9 cellular contexts compared by ENCODE assay signal in genomic region chr7:1502845-1503244, GRCh38. TPM values are rescaled to one million over a fixed set of nuclear protein-coding genes. Genes with fewer than 3 reads are reported as not detected.
A peak's percentile ranks its signal among the peaks of the same experiment; 100 is the strongest.
DNase-seq lines count a peak whose midpoint lies in the region; ATAC-seq, FAIRE-seq and TF ChIP-seq lines count a peak whose summit lies in the region.
"Had no signal": no experiment of that assay in that cellular context is flagged by ENCODE, and none has a peak within 500 bp of the region (broad histone marks: within the 10 kb centered on the region; RNA-seq: fewer than 3 reads in every experiment).

No MANE protein-coding gene starts in this region.

- H3K27me3 Mint-ChIP-seq in type B pancreatic cell = no peaks in the 10 kb centered on the region

- no peaks in the 10 kb centered on the region for H3K9me3 Mint-ChIP-seq in type B pancreatic cell

- H3K36me3 Mint-ChIP-seq in type B pancreatic cell = no peaks in the 10 kb centered on the region

- H3K4me3 Mint-ChIP-seq in type B pancreatic cell = peak overlapping the region; percentile 86

- WGBS in right lobe of liver (ENCODE audit: insufficient coverage, low coverage, low lambda C conversion rate, missing lambda C conversion rate) = 74% methylated on average over 7 of the region's 20 CpGs

- peaks cover 12% of the 10 kb centered on the region for H3K4me1 ChIP-seq in adipocyte (ENCODE audit: control insufficient read depth, insufficient read depth, low read length)
- peaks cover 0 to 8% (median 3%) of the 10 kb centered on the region in 4 donors for H3K4me1 ChIP-seq in right lobe of liver

- intact Hi-C loops in Right ventricle myocardium inferior (cut with DNase I) (no loop called here), left cardiac atrium (cut with DNase I) (loop anchor here (5.0 to 10.0 kb wide), 2 partner anchors 52 to 54 kb away; partner anchors contain the start of gene TMEM184A (in 2 of the 2)), right lobe of liver (cut with DNase I) (loop anchor here in 1 of 2 donors (5.0 kb wide), 1 partner anchor 49 kb away; no protein-coding TSS in a partner anchor)

- H3K27ac Mint-ChIP-seq in type B pancreatic cell = peak overlapping the region; percentile 55

- DNase-seq in Right ventricle myocardium inferior (ENCODE audit: missing footprints) = peak; percentile 47
- no peak for DNase-seq in left cardiac atrium
- no peak for DNase-seq in adipocyte (ENCODE audit: low read depth)
- DNase-seq in right lobe of liver = no peak
- no peak for DNase-seq in type B pancreatic cell (ENCODE audit: extremely low spot score, unreplicated experiment)
- no peak for DNase-seq in NCI-H2227 treated with DMSO at 0.1 percent for 48 hours (lab: John Stamatoyannopoulos, UW)
- DNase-seq in D721Med (ENCODE audit: insufficient read length, low spot score) = no peak
- DNase-seq: caudate nucleus had no signal

- H3K4me1 Mint-ChIP-seq in type B pancreatic cell (ENCODE audit: unreplicated experiment) = peaks cover 12% of the 10 kb centered on the region

- H3K4me3 ChIP-seq in adipocyte (ENCODE audit: low read length) (peak overlapping the region; percentile 88), right lobe of liver (peak overlapping the region; percentile 98 to 100 (median 100))

- ATAC-seq in Right ventricle myocardium inferior (no peak), left cardiac atrium (no peak), right lobe of liver (no peak), GM19023 (IDR thresholded peaks at IDR 0.05; ENCODE audit: unreplicated experiment) (no peak)

- no peaks in the 10 kb centered on the region for H3K27me3 ChIP-seq in adipocyte (replicated peaks; ENCODE audit: control insufficient read depth, insufficient read depth, low read length)
- H3K27me3 ChIP-seq in right lobe of liver = no peaks in the 10 kb centered on the region

- TF ChIP-seq CTCF in right lobe of liver (IDR thresholded peaks at IDR 0.05) (no peak), type B pancreatic cell (conservative IDR thresholded peaks at IDR 0.05) (no peak), D721Med (IDR thresholded peaks at IDR 0.05; ENCODE audit: insufficient read depth, missing control alignments) (no peak)

- H3K9ac ChIP-seq in adipocyte (ENCODE audit: low read length) = peak overlapping the region; percentile 87

- H3K36me3 ChIP-seq in adipocyte (ENCODE audit: control insufficient read depth, insufficient read depth, low read length, severe bottlenecking) (peaks cover 24% of the 10 kb centered on the region), right lobe of liver (peaks cover 0 to 25% (median 3%) of the 10 kb centered on the region in 4 donors)

- no peak overlapping the region for H3K27ac ChIP-seq in right lobe of liver

- TF ChIP-seq POLR2A in right lobe of liver (IDR thresholded peaks at IDR 0.05) = no peak

- FAIRE-seq in D721Med (lab: Jason Lieb, UNC) = no peak

- H3K9me3 ChIP-seq in adipocyte (ENCODE audit: control insufficient read depth, low read length) (no peaks in the 10 kb centered on the region), right lobe of liver (no peaks in the 10 kb centered on the region)

RNA-seq across cellular contexts. Expression of gene INTS1, which starts 1.3 kb away (rescaled TPM):
- total RNA-seq in Right ventricle myocardium inferior (25.8 TPM), left cardiac atrium (10 to 100 TPM; 26.9 to 42.4 TPM), right lobe of liver (10 to 100 TPM; 30.1 to 49.6 (median 41.2) TPM), type B pancreatic cell (ENCODE audit: low replicate concordance) (112 and 134 TPM in 2 replicates)

RNA-seq across cellular contexts. Expression of gene MAFK, which starts 27.7 kb away (rescaled TPM):
- total RNA-seq in Right ventricle myocardium inferior (50.8 TPM), left cardiac atrium (10 to 100 TPM; 43.6 to 73.1 TPM), right lobe of liver (10 to 100 TPM in 4 of 6 experiments, 1 to 10 TPM in 2; 6.9 to 29.7 (median 13.1) TPM), type B pancreatic cell (ENCODE audit: low replicate concordance) (8.2 and 19.9 TPM in 2 replicates)

RNA-seq across cellular contexts. Expression of gene MICALL2, which starts 43.6 kb away (rescaled TPM):
- total RNA-seq in Right ventricle myocardium inferior (9.0 TPM), left cardiac atrium (10 to 100 TPM in 1 of 2 donors, 1 to 10 TPM in 1; 9.9 to 21.8 TPM), right lobe of liver (10 to 100 TPM in 5 of 6 experiments, 1 to 10 TPM in 1; 8.2 to 23.8 (median 13.6) TPM), type B pancreatic cell (ENCODE audit: low replicate concordance) (5.6 and 12.3 TPM in 2 replicates)

RNA-seq across cellular contexts. Expression of gene TMEM184A, which starts 53.2 kb away (rescaled TPM):
- total RNA-seq in Right ventricle myocardium inferior (0.32 TPM), left cardiac atrium (under 1 TPM; 0.18 to 0.31 TPM), right lobe of liver (10 to 100 TPM; 15.1 to 32.8 (median 26.7) TPM), type B pancreatic cell (ENCODE audit: low replicate concordance) (6.6 and 7.6 TPM in 2 replicates)
